13 cellular contexts compared by ENCODE assay signal in genomic region chr4:161642708-161643107, GRCh38.
DNase-seq lines count a peak whose midpoint lies in the region; ATAC-seq and TF ChIP-seq lines count a peak whose summit lies in the region.
"Had no signal": no experiment of that assay in that cellular context is flagged by ENCODE, and none has a peak within 500 bp of the region (broad histone marks: within the 10 kb centered on the region; RNA-seq: fewer than 3 reads in every experiment).

No MANE protein-coding gene starts in this region.

- no peak overlapping the region for H2AFZ ChIP-seq in fibroblast of lung (ENCODE audit: low read length)

- no peaks in the 10 kb centered on the region for H3K36me3 Mint-ChIP-seq in Calu3 (ENCODE audit: insufficient read depth, unreplicated experiment)
- no peaks in the 10 kb centered on the region for H3K36me3 Mint-ChIP-seq in CD8-positive, alpha-beta T cell
- H3K36me3 Mint-ChIP-seq: CD4-positive, CD25-positive, alpha-beta regulatory T cell had no signal

- no peaks in the 10 kb centered on the region for H4K20me1 ChIP-seq in fibroblast of lung (ENCODE audit: control insufficient read depth, extremely low read depth, insufficient read depth, low read length)

- H3K4me3 ChIP-seq in fibroblast of lung (replicated peaks in 1 of 4; ENCODE audit: control extremely low read depth in 1 of 4, insufficient read depth in 1 of 4, low read depth in 3 of 4, low read length in 4 of 4), result no peak overlapping the region
- H3K4me3 ChIP-seq in effector memory CD4-positive, alpha-beta T cell (ENCODE audit: insufficient read depth, low read depth, low read length, poor library complexity, severe bottlenecking), result no peak overlapping the region
- H3K4me3 ChIP-seq in CD8-positive, alpha-beta T cell (ENCODE audit: low read depth, low read length), result no peak overlapping the region
- H3K4me3 ChIP-seq: stomach had no signal

- H3K9me3 ChIP-seq in fibroblast of lung (ENCODE audit: control insufficient read depth, insufficient read depth, low read depth, low read length), result no peaks in the 10 kb centered on the region
- H3K9me3 ChIP-seq in effector memory CD4-positive, alpha-beta T cell (ENCODE audit: control insufficient read depth, low read length), result no peaks in the 10 kb centered on the region
- H3K9me3 ChIP-seq in CD8-positive, alpha-beta T cell (ENCODE audit: low read length), result no peaks in the 10 kb centered on the region

- no peak overlapping the region for H3K4me3 Mint-ChIP-seq in Calu3 (ENCODE audit: low read depth, unreplicated experiment)
- no peak overlapping the region for H3K4me3 Mint-ChIP-seq in CD8-positive, alpha-beta T cell
- H3K4me3 Mint-ChIP-seq: CD4-positive, CD25-positive, alpha-beta regulatory T cell; H9 had no signal

- H3K27me3 Mint-ChIP-seq in Calu3 (ENCODE audit: unreplicated experiment), result no peaks in the 10 kb centered on the region
- no peaks in the 10 kb centered on the region for H3K27me3 Mint-ChIP-seq in CD8-positive, alpha-beta T cell (ENCODE audit: low read depth)
- H3K27me3 Mint-ChIP-seq: CD4-positive, CD25-positive, alpha-beta regulatory T cell had no signal

- TF ChIP-seq CTCF in GM12872 (IDR thresholded peaks at IDR 0.05; ENCODE audit: insufficient read depth, low read depth, low read length) (0 out of 3 replicates have a peak, but pooled peaks have one; percentile 11), fibroblast of lung (conservative IDR thresholded peaks at IDR 0.05 in 1 of 2, IDR thresholded peaks at IDR 0.05 in 1 of 2; ENCODE audit: low read depth in 1 of 2, low read length in 2 of 2) (no peak), Calu3 (IDR thresholded peaks at IDR 0.05; ENCODE audit: unreplicated experiment) (no peak)
- TF ChIP-seq CTCF in CD8-positive, alpha-beta T cell (IDR thresholded peaks at IDR 0.05), result no peak

- no TSS peak for BruUV-seq in Calu3 (replicated peaks; lab: Mats Ljungman, UMichigan)

- CTCF ChIA-PET in Calu3 (lab: Charles Lee), result no interaction called here
- CTCF ChIA-PET in CD8-positive, alpha-beta T cell (lab: Charles Lee), result no interaction called here

- in situ Hi-C loops in ACHN (cut with HindIII; ENCODE audit: low pct_ligation_motif_present, low pct_unique_long_range_greater_than_20kb, low sequenced_read_pairs), result no loop called here

- no peaks in the 10 kb centered on the region for H3K9me3 Mint-ChIP-seq in Calu3 (ENCODE audit: low read depth, unreplicated experiment)
- H3K9me3 Mint-ChIP-seq in CD8-positive, alpha-beta T cell, result peaks cover 5% of the 10 kb centered on the region

- H3K27ac ChIP-seq in fibroblast of lung (ENCODE audit: insufficient read depth, low read length), result no peak overlapping the region
- H3K27ac ChIP-seq in effector memory CD4-positive, alpha-beta T cell (ENCODE audit: insufficient read depth, low read length, poor library complexity, severe bottlenecking), result no peak overlapping the region
- H3K27ac ChIP-seq in CD8-positive, alpha-beta T cell (ENCODE audit: low read depth, low read length), result no peak overlapping the region
- H3K27ac ChIP-seq: RWPE1, stomach, WERI-Rb-1 had no signal

- intact Hi-C loops in left colon (cut with DNase I, micrococcal nuclease) (no loop called here), Calu3 (cut with micrococcal nuclease; ENCODE audit: unreplicated experiment) (loop anchor here (2.0 kb wide), 1 partner anchor 78 kb away; no protein-coding TSS in a partner anchor)
- intact Hi-C loops in CD8-positive, alpha-beta T cell (cut with DNase I, micrococcal nuclease), result no loop called here

- H3K4me1 ChIP-seq in fibroblast of lung (ENCODE audit: control insufficient read depth, extremely low read depth, insufficient read depth, low read length), result no peaks in the 10 kb centered on the region
- H3K4me1 ChIP-seq in effector memory CD4-positive, alpha-beta T cell (ENCODE audit: control insufficient read depth, insufficient read depth, low read length, poor library complexity, severe bottlenecking), result no peaks in the 10 kb centered on the region
- no peaks in the 10 kb centered on the region for H3K4me1 ChIP-seq in CD8-positive, alpha-beta T cell (ENCODE audit: insufficient read depth, low read length)
- H3K4me1 ChIP-seq: stomach had no signal

- DNase-seq in ACHN (peak; percentile 4), RKO (ENCODE audit: low spot score) (peak; percentile 41), fibroblast of lung (ENCODE audit: low read depth in 2 of 2) (peak; percentile 15), left colon (no peak), Calu3 (no peak)
- DNase-seq in effector memory CD4-positive, alpha-beta T cell, result no peak
- no peak for DNase-seq in CD8-positive, alpha-beta T cell
- DNase-seq: CD4-positive, CD25-positive, alpha-beta regulatory T cell; H9; stomach; WERI-Rb-1 had no signal

- POLR2A ChIA-PET in CD8-positive, alpha-beta T cell (lab: Charles Lee), result no interaction called here

- no peaks in the 10 kb centered on the region for H3K79me2 ChIP-seq in fibroblast of lung (ENCODE audit: control insufficient read depth, insufficient read depth, low read length)

- no peak for ATAC-seq in left colon
- no peak for ATAC-seq in CD8-positive, alpha-beta T cell

- no peak overlapping the region for H3K27ac Mint-ChIP-seq in Calu3 (ENCODE audit: unreplicated experiment)
- H3K27ac Mint-ChIP-seq in CD8-positive, alpha-beta T cell, result no peak overlapping the region
- H3K27ac Mint-ChIP-seq: CD4-positive, CD25-positive, alpha-beta regulatory T cell; H9 had no signal

- no peaks in the 10 kb centered on the region for H3K27me3 ChIP-seq in fibroblast of lung (ENCODE audit: control insufficient read depth, insufficient read depth, low read length)
- no peaks in the 10 kb centered on the region for H3K27me3 ChIP-seq in effector memory CD4-positive, alpha-beta T cell (replicated peaks; ENCODE audit: control insufficient read depth, insufficient read depth, low read length, poor library complexity, severe bottlenecking)
- no peaks in the 10 kb centered on the region for H3K27me3 ChIP-seq in CD8-positive, alpha-beta T cell (ENCODE audit: insufficient read depth, low read length)
- H3K27me3 ChIP-seq: stomach had no signal

- H3K9ac ChIP-seq in fibroblast of lung (ENCODE audit: insufficient read depth, low read length), result no peak overlapping the region

- no peak overlapping the region for H3K4me2 ChIP-seq in fibroblast of lung (ENCODE audit: extremely low read depth, insufficient read depth, low read length)

- H3K36me3 ChIP-seq in fibroblast of lung (ENCODE audit: control insufficient read depth, insufficient read depth, low read length), result no peaks in the 10 kb centered on the region
- no peaks in the 10 kb centered on the region for H3K36me3 ChIP-seq in effector memory CD4-positive, alpha-beta T cell (ENCODE audit: control insufficient read depth, insufficient read depth, low read length)
- H3K36me3 ChIP-seq in CD8-positive, alpha-beta T cell (ENCODE audit: insufficient read depth, low read length), result no peaks in the 10 kb centered on the region
- H3K36me3 ChIP-seq: stomach, WERI-Rb-1 had no signal

- H3K4me1 Mint-ChIP-seq in Calu3 (ENCODE audit: low read depth, unreplicated experiment), result peaks cover 5% of the 10 kb centered on the region
- no peaks in the 10 kb centered on the region for H3K4me1 Mint-ChIP-seq in CD8-positive, alpha-beta T cell (ENCODE audit: low read depth)
- H3K4me1 Mint-ChIP-seq: CD4-positive, CD25-positive, alpha-beta regulatory T cell had no signal

Comparison
In these comparisons a context has a peak if more than half of its experiments do, and no peak if none do; other contexts are left out.
1. DNase-seq: peak in ACHN (single experiment), RKO (single experiment) and fibroblast of lung (2 of 2); none in effector memory CD4-positive, alpha-beta T cell (0 of 3), left colon (0 of 2), Calu3 (single experiment) and CD8-positive, alpha-beta T cell (0 of 7).